ENCODE assay signal across 8 cellular contexts in genomic region chr10:123132576-123133477, GRCh38. TPM values are rescaled to one million over a fixed set of nuclear protein-coding genes. Genes with fewer than 3 reads are reported as not detected.
A peak's percentile ranks its signal among the peaks of the same experiment; 100 is the strongest.
DNase-seq lines count a peak whose midpoint lies in the region; TF ChIP-seq lines count a peak whose summit lies in the region.

No MANE protein-coding gene starts in this region.

- peaks cover 3% of the 10 kb centered on the region for H3K36me3 Mint-ChIP-seq in activated CD4-positive, alpha-beta memory T cell treated with anti-CD3 and anti-CD28 coated beads, Interleukin-2, amount 10 ng/mL, durations not matched to agents 7 days and 5 days (ENCODE audit: low read depth)

- peak overlapping the region; percentile 45 for H3K27ac Mint-ChIP-seq in activated CD4-positive, alpha-beta memory T cell treated with anti-CD3 and anti-CD28 coated beads, Interleukin-2, amount 10 ng/mL, durations not matched to agents 7 days and 5 days

- H3K18ac ChIP-seq in mesenchymal stem cell (ENCODE audit: low read depth in 1 of 2, low read length in 2 of 2), result no peak overlapping the region

- no peak overlapping the region for H2BK15ac ChIP-seq in mesenchymal stem cell (ENCODE audit: low read depth, poor library complexity, severe bottlenecking)

- H4K8ac ChIP-seq in mesenchymal stem cell (ENCODE audit: low read length), result no peak overlapping the region

- H2AK5ac ChIP-seq in mesenchymal stem cell (ENCODE audit: low read length, severe bottlenecking), result no peak overlapping the region

- peaks cover 77% of the 10 kb centered on the region for H3K27me3 Mint-ChIP-seq in activated CD4-positive, alpha-beta memory T cell treated with anti-CD3 and anti-CD28 coated beads, Interleukin-2, amount 10 ng/mL, durations not matched to agents 7 days and 5 days

- peak overlapping the region; percentile 46 for H3K4me3 Mint-ChIP-seq in activated CD4-positive, alpha-beta memory T cell treated with anti-CD3 and anti-CD28 coated beads, Interleukin-2, amount 10 ng/mL, durations not matched to agents 7 days and 5 days

- H3K4ac ChIP-seq in mesenchymal stem cell (ENCODE audit: low read depth in 1 of 2, low read length in 2 of 2), result no peak overlapping the region

- H3K9ac ChIP-seq in mesenchymal stem cell (ENCODE audit: low read length), result peak overlapping the region; percentile 52

- no peaks in the 10 kb centered on the region for H3K9me3 ChIP-seq in effector memory CD4-positive, alpha-beta T cell (ENCODE audit: control insufficient read depth, low read length)
- peaks cover 5% of the 10 kb centered on the region for H3K9me3 ChIP-seq in mesenchymal stem cell (ENCODE audit: control insufficient read depth, low read length)

- CTCF ChIA-PET in HEK293T (lab: Yijun Ruan, JAX), result interaction anchor here (0.6 to 0.8 kb wide), 3 partner anchors 10 to 31 kb away, joined by 3 to 4 read pairs (median 3); no protein-coding TSS in a partner anchor
- CTCF ChIA-PET in activated CD4-positive, alpha-beta memory T cell treated with anti-CD3 and anti-CD28 coated beads, Interleukin-2, amount 10 ng/mL, durations not matched to agents 7 days and 5 days (lab: Charles Lee), result interaction anchor here (1.3 to 2.5 kb wide), 4 partner anchors 18 to 425 kb away, joined by 3 to 13 read pairs (median 6); partner anchors contain the start of gene BUB3

- peaks cover 48% of the 10 kb centered on the region for H3K4me1 ChIP-seq in effector memory CD4-positive, alpha-beta T cell (ENCODE audit: control insufficient read depth, insufficient read depth, low read length, poor library complexity, severe bottlenecking)
- peaks cover 39% of the 10 kb centered on the region for H3K4me1 ChIP-seq in mesenchymal stem cell (ENCODE audit: control insufficient read depth, insufficient read depth, low read depth, low read length)

- H3K23ac ChIP-seq in mesenchymal stem cell (ENCODE audit: low read length in 2 of 2), result no peak overlapping the region

- H3K79me1 ChIP-seq in mesenchymal stem cell (replicated peaks; ENCODE audit: low read length, poor library complexity, severe bottlenecking), result no peaks in the 10 kb centered on the region

- H3K4me1 Mint-ChIP-seq in activated CD4-positive, alpha-beta memory T cell treated with anti-CD3 and anti-CD28 coated beads, Interleukin-2, amount 10 ng/mL, durations not matched to agents 7 days and 5 days, result peaks cover 27% of the 10 kb centered on the region

- H2BK12ac ChIP-seq in mesenchymal stem cell (ENCODE audit: low read length in 2 of 2), result no peak overlapping the region

- POLR2A ChIA-PET in HEK293T (lab: Yijun Ruan, JAX), result interaction anchor here (1.1 kb wide), 1 partner anchor 21 kb away, joined by 7 read pairs; the partner anchor contains the start of gene BUB3
- POLR2A ChIA-PET in activated CD4-positive, alpha-beta memory T cell treated with anti-CD3 and anti-CD28 coated beads, Interleukin-2, amount 10 ng/mL, durations not matched to agents 7 days and 5 days (lab: Charles Lee), result no interaction called here

- H3K9me3 Mint-ChIP-seq in activated CD4-positive, alpha-beta memory T cell treated with anti-CD3 and anti-CD28 coated beads, Interleukin-2, amount 10 ng/mL, durations not matched to agents 7 days and 5 days, result no peaks in the 10 kb centered on the region

- H3K14ac ChIP-seq in mesenchymal stem cell (ENCODE audit: low read length in 2 of 2), result no peak overlapping the region

- H3K36me3 ChIP-seq in effector memory CD4-positive, alpha-beta T cell (ENCODE audit: control insufficient read depth, insufficient read depth, low read length), result no peaks in the 10 kb centered on the region
- H3K36me3 ChIP-seq in mesenchymal stem cell (ENCODE audit: control insufficient read depth in 1 of 2, insufficient read depth in 2 of 2, low read depth in 1 of 2, low read length in 2 of 2), result no peaks in the 10 kb centered on the region

- no peak overlapping the region for H4K91ac ChIP-seq in mesenchymal stem cell (ENCODE audit: low read length)

- peak overlapping the region; percentile 1 for H2AFZ ChIP-seq in mesenchymal stem cell (ENCODE audit: low read depth, low read length)

- no peak overlapping the region for H3K27ac ChIP-seq in effector memory CD4-positive, alpha-beta T cell (ENCODE audit: insufficient read depth, low read length, poor library complexity, severe bottlenecking)
- no peak overlapping the region for H3K27ac ChIP-seq in mesenchymal stem cell (ENCODE audit: low read length, poor library complexity, severe bottlenecking)

- H3K4me3 ChIP-seq in effector memory CD4-positive, alpha-beta T cell (ENCODE audit: insufficient read depth, low read depth, low read length, poor library complexity, severe bottlenecking), result peak overlapping the region; percentile 33
- peak overlapping the region; percentile 28 to 72 for H3K4me3 ChIP-seq in mesenchymal stem cell (ENCODE audit: insufficient read depth in 1 of 2, low read depth in 1 of 2, low read length in 2 of 2)

- no peak overlapping the region for H2BK120ac ChIP-seq in mesenchymal stem cell (ENCODE audit: low read depth, low read length)

- peaks cover 70% of the 10 kb centered on the region for H3K27me3 ChIP-seq in effector memory CD4-positive, alpha-beta T cell (replicated peaks; ENCODE audit: control insufficient read depth, insufficient read depth, low read length, poor library complexity, severe bottlenecking)
- peaks cover 85 to 92% of the 10 kb centered on the region in 2 experiments for H3K27me3 ChIP-seq in mesenchymal stem cell (ENCODE audit: control insufficient read depth in 1 of 2, insufficient read depth in 1 of 2, low read length in 2 of 2)

- no peak overlapping the region for H2BK5ac ChIP-seq in mesenchymal stem cell (ENCODE audit: low read depth, low read length, poor library complexity, severe bottlenecking)

- DNase-seq in DMS53 treated with DMSO at 0.1 percent for 48 hours (lab: John Stamatoyannopoulos, UW; ENCODE audit: unreplicated experiment) (peak; percentile 55), HEK293T (ENCODE audit: extremely low spot score) (peak; percentile 96), NCI-H526 treated with DMSO at 0.1 percent for 48 hours (lab: John Stamatoyannopoulos, UW) (peak; percentile 86), mesenchymal stem cell (peak; percentile 76), OCI-M2 (lab: John Stamatoyannopoulos, UW; ENCODE audit: unreplicated experiment) (no peak)
- peak; percentile 87 for DNase-seq in activated CD4-positive, alpha-beta memory T cell treated with anti-CD3 and anti-CD28 coated beads, Interleukin-2, amount 10 ng/mL, durations not matched to agents 7 days and 5 days
- peak; percentile 64 to 77 (median 69) for DNase-seq in effector memory CD4-positive, alpha-beta T cell
- peak; percentile 63 for DNase-seq in stimulated activated CD8-positive, alpha-beta memory T cell treated with anti-CD3 and anti-CD28 coated beads, Interleukin-12 subunit alpha, Interleukin-12 subunit beta, amount 100 ng/mL, for 24 hours (ENCODE audit: extremely low read depth)

- WGBS in mesenchymal stem cell, result 2% methylated on average over 44 of the region's 48 CpGs

- H3K4me2 ChIP-seq in mesenchymal stem cell (ENCODE audit: low read length, poor library complexity, severe bottlenecking), result peak overlapping the region; percentile 81

TF ChIP-seq in HEK293T, 16 proteins besides CTCF, POLR2A, EP300 and RAD21:
- TF ChIP-seq L3MBTL2 (conservative IDR thresholded peaks at IDR 0.05) (peak; percentile 41), SUZ12 (IDR thresholded peaks at IDR 0.05) (no peak)

RNA-seq across cellular contexts. Expression of gene HMX3, which starts 2.9 kb away (rescaled TPM):
- not detected for total RNA-seq in activated CD4-positive, alpha-beta memory T cell treated with anti-CD3 and anti-CD28 coated beads, Interleukin-2, amount 10 ng/mL, durations not matched to agents 7 days and 5 days
- not detected for polyA plus RNA-seq in mesenchymal stem cell (2013, experiment 1 of 2)
- polyA plus RNA-seq in mesenchymal stem cell (2013, experiment 2 of 2), result not detected

RNA-seq across cellular contexts. Expression of gene HMX2, which starts 15.1 kb away (rescaled TPM):
- total RNA-seq in activated CD4-positive, alpha-beta memory T cell treated with anti-CD3 and anti-CD28 coated beads, Interleukin-2, amount 10 ng/mL, durations not matched to agents 7 days and 5 days, result not detected
- polyA plus RNA-seq in mesenchymal stem cell (2013, experiment 1 of 2), result not detected
- not detected for polyA plus RNA-seq in mesenchymal stem cell (2013, experiment 2 of 2)

RNA-seq across cellular contexts. Expression of gene BUB3, which starts 21.4 kb away (rescaled TPM):
- 100 to 1,000 TPM; 266 to 275 TPM for total RNA-seq in activated CD4-positive, alpha-beta memory T cell treated with anti-CD3 and anti-CD28 coated beads, Interleukin-2, amount 10 ng/mL, durations not matched to agents 7 days and 5 days
- 52.0 TPM for polyA plus RNA-seq in mesenchymal stem cell (2013, experiment 1 of 2)
- 54.7 TPM for polyA plus RNA-seq in mesenchymal stem cell (2013, experiment 2 of 2)
